Comparison of ENCODE assay signal across 9 cellular contexts in the genomic region with DNA sequence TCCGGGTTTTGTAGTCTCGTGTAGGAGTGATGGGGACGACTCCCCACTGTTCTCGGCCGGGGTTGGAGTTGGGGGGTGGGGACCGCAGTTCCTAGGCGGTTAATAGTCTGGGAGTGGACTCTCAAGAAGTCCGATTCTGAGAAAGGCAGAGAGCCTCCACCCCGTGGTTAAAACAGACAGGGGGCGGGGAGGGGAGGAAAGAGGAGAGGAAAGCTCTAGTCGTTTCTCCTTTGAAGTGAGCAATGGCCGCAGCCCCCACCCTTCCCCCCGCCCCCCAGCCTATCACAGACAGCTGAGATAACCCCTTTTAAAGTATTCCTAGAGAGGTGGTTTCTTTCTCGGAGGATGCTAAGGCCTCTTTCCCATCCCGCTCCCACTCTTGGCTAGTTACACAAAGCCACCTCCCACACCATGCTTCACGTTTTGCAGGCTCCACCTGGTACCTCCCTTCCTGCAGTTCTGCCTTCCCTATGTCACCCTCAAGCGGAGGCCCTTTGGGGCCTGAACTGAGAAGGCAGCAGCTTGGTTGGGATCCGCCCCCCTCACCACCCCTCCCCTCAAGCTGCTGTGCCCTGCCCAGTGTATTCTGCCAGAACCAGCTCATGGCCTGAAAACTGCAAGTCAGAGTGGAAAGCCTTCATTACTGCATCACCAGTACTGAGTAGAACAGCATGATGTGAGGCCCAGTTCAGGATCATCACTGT. TPM values are rescaled to one million over a fixed set of nuclear protein-coding genes. Genes with fewer than 3 reads are reported as not detected.
DNase-seq lines count a peak whose midpoint lies in the region; ATAC-seq, FAIRE-seq and TF ChIP-seq lines count a peak whose summit lies in the region.
"Had no signal": no experiment of that assay in that cellular context is flagged by ENCODE, and none has a peak within 500 bp of the region (broad histone marks: within the 10 kb centered on the region; RNA-seq: fewer than 3 reads in every experiment).

No MANE protein-coding gene starts in this region.

- H3K36me3 ChIP-seq in endothelial cell of umbilical vein (ENCODE audit: control insufficient read depth in 2 of 2, extremely low read depth in 1 of 2, insufficient read depth in 2 of 2, low read length in 2 of 2), result peaks cover 14 to 22% of the 10 kb centered on the region in 2 experiments

- H3K4me1 ChIP-seq in endothelial cell of umbilical vein (ENCODE audit: control insufficient read depth, extremely low read depth, insufficient read depth, low read length), result peaks cover 24% of the 10 kb centered on the region

- H3K36me3 Mint-ChIP-seq in activated CD8-positive, alpha-beta T cell treated with anti-CD3 and anti-CD28 coated beads for 36 hours (ENCODE audit: low read depth), result peaks cover 37% of the 10 kb centered on the region

- H3K27me3 Mint-ChIP-seq in activated CD8-positive, alpha-beta T cell treated with anti-CD3 and anti-CD28 coated beads for 36 hours, result no peaks in the 10 kb centered on the region

- dilution Hi-C loops in endothelial cell of umbilical vein (cut with MboI; ENCODE audit: extremely low pct_ligation_motif_present, low sequenced_read_pairs), result no loop called here

- peak overlapping the region; percentile 30 for H2AFZ ChIP-seq in endothelial cell of umbilical vein (ENCODE audit: low read depth, low read length)

- TF ChIP-seq POLR2A in endothelial cell of umbilical vein (IDR thresholded peaks at IDR 0.05; ENCODE audit: low read depth, low read length), result no peak

- intact Hi-C loops in activated CD8-positive, alpha-beta T cell treated with anti-CD3 and anti-CD28 coated beads for 36 hours (cut with micrococcal nuclease), result no loop called here
- intact Hi-C loops in endothelial cell of umbilical vein (cut with micrococcal nuclease), result loop anchor here (1.0 kb wide), 2 partner anchors 15 to 190 kb away; a partner anchor contains a TSS

- POLR2A ChIA-PET in activated CD8-positive, alpha-beta T cell treated with anti-CD3 and anti-CD28 coated beads for 36 hours (lab: Charles Lee), result interaction anchor here (0.6 to 11.4 kb wide), 20 partner anchors 8 to 316 kb away, joined by 3 to 218 read pairs (median 5); a partner anchor contains a TSS
- POLR2A ChIA-PET in endothelial cell of umbilical vein (lab: Charles Lee), result interaction anchor here (1.2 to 3.2 kb wide), 6 partner anchors 9 to 100 kb away, joined by 3 to 48 read pairs (median 6); a partner anchor contains a TSS

- DNase-seq in Daoy (ENCODE audit: low read depth) (peak; percentile 80), NCI-H1694 (lab: John Stamatoyannopoulos, UW) (peak; percentile 90), endothelial cell of umbilical vein (ENCODE audit: low read depth, low spot score) (peak; percentile 61), myocyte (ENCODE audit: low read depth) (peak; percentile 66), superior temporal gyrus (ENCODE audit: extremely low spot score) (peak; percentile 32), GM19238 (ENCODE audit: insufficient read length, low spot score) (no peak)
- DNase-seq in activated CD8-positive, alpha-beta T cell treated with anti-CD3 and anti-CD28 coated beads for 36 hours, result peak; percentile 86

- FAIRE-seq in endothelial cell of umbilical vein (lab: Jason Lieb, UNC), result no peak

- peak overlapping the region; percentile 51 for H3K9ac ChIP-seq in endothelial cell of umbilical vein (replicated peaks; ENCODE audit: extremely low read depth, insufficient read depth, low read length)

- no peaks in the 10 kb centered on the region for H3K9me3 ChIP-seq in endothelial cell of umbilical vein (replicated peaks; ENCODE audit: control insufficient read depth, insufficient read depth, low read length)
- H3K9me3 ChIP-seq: body of pancreas had no signal

- no peak for TF ChIP-seq CTCF in activated CD8-positive, alpha-beta T cell treated with anti-CD3 and anti-CD28 coated beads for 36 hours (IDR thresholded peaks at IDR 0.05)
- no peak for TF ChIP-seq CTCF in endothelial cell of umbilical vein (IDR thresholded peaks at IDR 0.05; ENCODE audit: extremely low read depth in 1 of 2, insufficient read depth in 1 of 2, low read depth in 1 of 2, low read length in 2 of 2)

- no peaks in the 10 kb centered on the region for H3K9me3 Mint-ChIP-seq in activated CD8-positive, alpha-beta T cell treated with anti-CD3 and anti-CD28 coated beads for 36 hours

- H3K4me2 ChIP-seq in endothelial cell of umbilical vein (ENCODE audit: insufficient read depth, low read length), result peak overlapping the region; percentile 77

- peaks cover 42% of the 10 kb centered on the region for H3K79me2 ChIP-seq in endothelial cell of umbilical vein (ENCODE audit: control insufficient read depth, insufficient read depth, low read length)

- H4K20me1 ChIP-seq in endothelial cell of umbilical vein (replicated peaks; ENCODE audit: control insufficient read depth, extremely low read depth, insufficient read depth, low read length), result no peaks in the 10 kb centered on the region

- CTCF ChIA-PET in activated CD8-positive, alpha-beta T cell treated with anti-CD3 and anti-CD28 coated beads for 36 hours (lab: Charles Lee), result interaction anchor here (0.7 to 7.2 kb wide), 16 partner anchors 9 to 387 kb away, joined by 3 to 124 read pairs (median 4); a partner anchor contains a TSS
- CTCF ChIA-PET in endothelial cell of umbilical vein (lab: Charles Lee), result interaction anchor here (0.9 to 4.6 kb wide), 10 partner anchors 9 to 168 kb away, joined by 3 to 30 read pairs (median 5); a partner anchor contains a TSS

- H3K27ac ChIP-seq in endothelial cell of umbilical vein (ENCODE audit: insufficient read depth, low read depth, low read length), result peak overlapping the region; percentile 8

- H3K4me3 ChIP-seq in endothelial cell of umbilical vein (replicated peaks in 1 of 3; ENCODE audit: insufficient read depth in 1 of 3, low read depth in 1 of 3, low read length in 3 of 3), result peak overlapping the region; percentile 63 to 93 (median 76)

- peaks cover 29% of the 10 kb centered on the region for H3K4me1 Mint-ChIP-seq in activated CD8-positive, alpha-beta T cell treated with anti-CD3 and anti-CD28 coated beads for 36 hours (ENCODE audit: low read depth)

- H3K27ac Mint-ChIP-seq in activated CD8-positive, alpha-beta T cell treated with anti-CD3 and anti-CD28 coated beads for 36 hours, result peak overlapping the region; percentile 98

- peak overlapping the region; percentile 86 for H3K4me3 Mint-ChIP-seq in activated CD8-positive, alpha-beta T cell treated with anti-CD3 and anti-CD28 coated beads for 36 hours

- H3K9me1 ChIP-seq in endothelial cell of umbilical vein (replicated peaks; ENCODE audit: control insufficient read depth, extremely low read depth, insufficient read depth, low read length), result no peaks in the 10 kb centered on the region

- BruUV-seq in endothelial cell of umbilical vein (replicated peaks; lab: Mats Ljungman, UMichigan), result no TSS peak

- no peaks in the 10 kb centered on the region for H3K27me3 ChIP-seq in endothelial cell of umbilical vein (ENCODE audit: control insufficient read depth in 2 of 2, insufficient read depth in 2 of 2, low read length in 2 of 2)
- H3K27me3 ChIP-seq: body of pancreas had no signal

- peak; percentile 9 for ATAC-seq in activated CD8-positive, alpha-beta T cell treated with anti-CD3 and anti-CD28 coated beads for 36 hours
- ATAC-seq in GM21529 (IDR thresholded peaks at IDR 0.05; ENCODE audit: unreplicated experiment), result no peak

RNA-seq across cellular contexts. Expression of a gene that starts 0.9 kb away (rescaled TPM):
- 134 and 140 TPM in 2 replicates for total RNA-seq in Daoy (2014; rRNA removed; shearing (Covaris generic))
- total RNA-seq in activated CD8-positive, alpha-beta T cell treated with anti-CD3 and anti-CD28 coated beads for 36 hours, result 100 to 1,000 TPM; 109 to 112 TPM
- total RNA-seq in endothelial cell of umbilical vein, result 126 and 135 TPM in 2 replicates
- 68.9 and 69.4 TPM in 2 replicates for polyA plus RNA-seq in endothelial cell of umbilical vein
- 64.7 and 67.7 TPM in 2 replicates for polyA plus RNA-seq in endothelial cell of umbilical vein (2011; cell fraction: cytosol; rRNA removed)
- 125 and 135 TPM in 2 replicates for polyA plus RNA-seq in endothelial cell of umbilical vein (2011; cell fraction: nucleus; rRNA removed)
- 85.0 and 92.6 TPM in 2 replicates for polyA plus RNA-seq in endothelial cell of umbilical vein (2012)
- polyA minus RNA-seq in endothelial cell of umbilical vein, result 116 TPM in 2 replicates
- 45.7 TPM for polyA minus RNA-seq in endothelial cell of umbilical vein (2011; cell fraction: cytosol; rRNA and poly(A)+ RNA removed)
- 34.8 and 40.9 TPM in 2 replicates for polyA minus RNA-seq in endothelial cell of umbilical vein (2011; cell fraction: nucleus; rRNA and poly(A)+ RNA removed)
- total RNA-seq in myocyte, result 146 and 154 TPM in 2 replicates
- polyA plus RNA-seq in myocyte (2012), result 120 TPM

RNA-seq across cellular contexts. Expression of a gene that starts 1.7 kb away (rescaled TPM):
- 107 TPM in 2 replicates for total RNA-seq in Daoy (2014; rRNA removed; shearing (Covaris generic))
- 10 to 100 TPM; 74.6 to 83.8 TPM for total RNA-seq in activated CD8-positive, alpha-beta T cell treated with anti-CD3 and anti-CD28 coated beads for 36 hours
- total RNA-seq in endothelial cell of umbilical vein (44.3 and 44.8 TPM in 2 replicates), myocyte (1.9 and 3.5 TPM in 2 replicates)
- polyA plus RNA-seq in endothelial cell of umbilical vein, result 53.5 and 67.2 TPM in 2 replicates
- polyA plus RNA-seq in endothelial cell of umbilical vein (2011; cell fraction: cytosol; rRNA removed), result 53.7 and 54.4 TPM in 2 replicates
- polyA plus RNA-seq in endothelial cell of umbilical vein (2011; cell fraction: nucleus; rRNA removed), result 67.2 and 95.9 TPM in 2 replicates
- polyA plus RNA-seq in endothelial cell of umbilical vein (2012), result 18.0 and 42.1 TPM in 2 replicates
- 23.0 and 24.7 TPM in 2 replicates for polyA minus RNA-seq in endothelial cell of umbilical vein
- 68.0 TPM for polyA minus RNA-seq in endothelial cell of umbilical vein (2011; cell fraction: cytosol; rRNA and poly(A)+ RNA removed)
- 22.1 and 29.1 TPM in 2 replicates for polyA minus RNA-seq in endothelial cell of umbilical vein (2011; cell fraction: nucleus; rRNA and poly(A)+ RNA removed)
- polyA plus RNA-seq in myocyte (2012), result 4.0 TPM

RNA-seq across cellular contexts. Expression of a gene that starts 12.1 kb away (rescaled TPM):
- total RNA-seq in Daoy (2014; rRNA removed; shearing (Covaris generic)), result 0.71 and 1.4 TPM in 2 replicates
- 1 to 10 TPM in 1 of 2 experiments, under 1 TPM in 1; 0.50 to 1.1 TPM for total RNA-seq in activated CD8-positive, alpha-beta T cell treated with anti-CD3 and anti-CD28 coated beads for 36 hours
- 9.4 and 14.6 TPM in 2 replicates for total RNA-seq in endothelial cell of umbilical vein
- polyA plus RNA-seq in endothelial cell of umbilical vein, result 12.0 and 12.6 TPM in 2 replicates
- 2.5 and 4.2 TPM in 2 replicates for polyA plus RNA-seq in endothelial cell of umbilical vein (2011; cell fraction: cytosol; rRNA removed)
- polyA plus RNA-seq in endothelial cell of umbilical vein (2011; cell fraction: nucleus; rRNA removed), result 78.5 and 90.7 TPM in 2 replicates
- polyA plus RNA-seq in endothelial cell of umbilical vein (2012), result 10.8 and 12.8 TPM in 2 replicates
- 4.0 and 8.6 TPM in 2 replicates for polyA minus RNA-seq in endothelial cell of umbilical vein
- not detected for polyA minus RNA-seq in endothelial cell of umbilical vein (2011; cell fraction: cytosol; rRNA and poly(A)+ RNA removed)
- polyA minus RNA-seq in endothelial cell of umbilical vein (2011; cell fraction: nucleus; rRNA and poly(A)+ RNA removed), result 14.4 and 18.7 TPM in 2 replicates
- 1.7 and 2.0 TPM in 2 replicates for total RNA-seq in myocyte
- 3.5 TPM for polyA plus RNA-seq in myocyte (2012)

RNA-seq across cellular contexts. Expression of a gene that starts 14.5 kb away (rescaled TPM):
- 1,485 and 1,599 TPM in 2 replicates for total RNA-seq in Daoy (2014; rRNA removed; shearing (Covaris generic))
- 1,000 to 10,000 TPM; 1,714 to 1,776 TPM for total RNA-seq in activated CD8-positive, alpha-beta T cell treated with anti-CD3 and anti-CD28 coated beads for 36 hours
- total RNA-seq in endothelial cell of umbilical vein, result 643 and 676 TPM in 2 replicates
- 1,816 and 2,057 TPM in 2 replicates for polyA plus RNA-seq in endothelial cell of umbilical vein
- polyA plus RNA-seq in endothelial cell of umbilical vein (2011; cell fraction: cytosol; rRNA removed), result 1,485 and 1,791 TPM in 2 replicates
- 885 and 1,074 TPM in 2 replicates for polyA plus RNA-seq in endothelial cell of umbilical vein (2011; cell fraction: nucleus; rRNA removed)
- 716 and 864 TPM in 2 replicates for polyA plus RNA-seq in endothelial cell of umbilical vein (2012)
- polyA minus RNA-seq in endothelial cell of umbilical vein, result 1,234 and 1,344 TPM in 2 replicates
- polyA minus RNA-seq in endothelial cell of umbilical vein (2011; cell fraction: cytosol; rRNA and poly(A)+ RNA removed), result 498 TPM
- polyA minus RNA-seq in endothelial cell of umbilical vein (2011; cell fraction: nucleus; rRNA and poly(A)+ RNA removed), result 180 and 242 TPM in 2 replicates
- total RNA-seq in myocyte, result 1,115 and 1,161 TPM in 2 replicates
- polyA plus RNA-seq in myocyte (2012), result 1,273 TPM

RNA-seq across cellular contexts. Expression of a gene that starts 20.3 kb away (rescaled TPM):
- 2.9 and 8.3 TPM in 2 replicates for total RNA-seq in Daoy (2014; rRNA removed; shearing (Covaris generic))
- total RNA-seq in activated CD8-positive, alpha-beta T cell treated with anti-CD3 and anti-CD28 coated beads for 36 hours, result 1 to 10 TPM; 2.2 to 2.6 TPM
- total RNA-seq in endothelial cell of umbilical vein (3.9 and 6.9 TPM in 2 replicates), myocyte (9.5 and 10.0 TPM in 2 replicates)
- 3.8 and 5.6 TPM in 2 replicates for polyA plus RNA-seq in endothelial cell of umbilical vein
- polyA plus RNA-seq in endothelial cell of umbilical vein (2011; cell fraction: cytosol; rRNA removed), result 3.0 and 3.6 TPM in 2 replicates
- polyA plus RNA-seq in endothelial cell of umbilical vein (2011; cell fraction: nucleus; rRNA removed), result 1.5 and 1.8 TPM in 2 replicates
- 3.3 and 4.1 TPM in 2 replicates for polyA plus RNA-seq in endothelial cell of umbilical vein (2012)
- 0.79 and 1.0 TPM in 2 replicates for polyA minus RNA-seq in endothelial cell of umbilical vein
- 4.4 TPM for polyA minus RNA-seq in endothelial cell of umbilical vein (2011; cell fraction: cytosol; rRNA and poly(A)+ RNA removed)
- polyA minus RNA-seq in endothelial cell of umbilical vein (2011; cell fraction: nucleus; rRNA and poly(A)+ RNA removed), result 0.58 and 1.2 TPM in 2 replicates
- 16.1 TPM for polyA plus RNA-seq in myocyte (2012)

Comparison
In these comparisons a context has a peak if more than half of its experiments do, and no peak if none do; other contexts are left out.
1. RNA of a gene that starts 1.7 kb away (total RNA-seq): 107 TPM in Daoy, 74.6 to 83.8 TPM in activated CD8-positive, alpha-beta T cell treated with anti-CD3 and anti-CD28 coated beads for 36 hours and 44.3 to 44.8 TPM in endothelial cell of umbilical vein; 1.9 to 3.5 TPM in myocyte; every median in the first group is over 10 times any median in the second.